Comparison of ENCODE assay signal across 2 cellular contexts in the genomic region with DNA sequence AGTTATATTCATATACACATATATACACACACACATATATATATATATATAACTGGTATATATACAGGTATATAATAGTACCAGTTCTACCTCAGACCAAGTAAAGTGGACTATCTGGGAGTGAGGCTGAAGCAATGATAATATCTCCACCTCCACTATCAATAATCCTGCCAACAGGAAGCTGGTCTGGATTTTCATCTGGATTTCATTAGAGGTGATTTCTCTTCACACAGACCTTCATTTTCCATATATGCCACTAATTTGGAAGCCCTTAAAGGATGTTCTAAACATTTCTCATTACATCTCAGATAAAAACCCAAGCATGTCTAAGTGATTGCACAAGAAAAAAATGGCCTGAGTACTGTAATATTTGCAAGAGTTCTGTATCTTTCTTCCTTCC.
TF ChIP-seq lines count a peak whose summit lies in the region.

No MANE protein-coding gene starts in this region.

TF ChIP-seq in GM23338, 12 proteins besides CTCF, POLR2A, EP300 and RAD21 (continues in another document):
- TF ChIP-seq ZNF331 (CRISPR knock-in tag; IDR thresholded peaks at IDR 0.05; ENCODE audit: low read depth): no peak
- no peak for TF ChIP-seq CREB1 (CRISPR knock-in tag; IDR thresholded peaks at IDR 0.05; ENCODE audit: low read depth)
- TF ChIP-seq POLR2AphosphoS5 (IDR thresholded peaks at IDR 0.05; ENCODE audit: low read depth): no peak
- no peak for TF ChIP-seq JUNB (IDR thresholded peaks at IDR 0.05; ENCODE audit: unreplicated experiment)
- no peak for TF ChIP-seq NANOG (IDR thresholded peaks at IDR 0.05; ENCODE audit: borderline replicate concordance)
- TF ChIP-seq, protein P1, sequence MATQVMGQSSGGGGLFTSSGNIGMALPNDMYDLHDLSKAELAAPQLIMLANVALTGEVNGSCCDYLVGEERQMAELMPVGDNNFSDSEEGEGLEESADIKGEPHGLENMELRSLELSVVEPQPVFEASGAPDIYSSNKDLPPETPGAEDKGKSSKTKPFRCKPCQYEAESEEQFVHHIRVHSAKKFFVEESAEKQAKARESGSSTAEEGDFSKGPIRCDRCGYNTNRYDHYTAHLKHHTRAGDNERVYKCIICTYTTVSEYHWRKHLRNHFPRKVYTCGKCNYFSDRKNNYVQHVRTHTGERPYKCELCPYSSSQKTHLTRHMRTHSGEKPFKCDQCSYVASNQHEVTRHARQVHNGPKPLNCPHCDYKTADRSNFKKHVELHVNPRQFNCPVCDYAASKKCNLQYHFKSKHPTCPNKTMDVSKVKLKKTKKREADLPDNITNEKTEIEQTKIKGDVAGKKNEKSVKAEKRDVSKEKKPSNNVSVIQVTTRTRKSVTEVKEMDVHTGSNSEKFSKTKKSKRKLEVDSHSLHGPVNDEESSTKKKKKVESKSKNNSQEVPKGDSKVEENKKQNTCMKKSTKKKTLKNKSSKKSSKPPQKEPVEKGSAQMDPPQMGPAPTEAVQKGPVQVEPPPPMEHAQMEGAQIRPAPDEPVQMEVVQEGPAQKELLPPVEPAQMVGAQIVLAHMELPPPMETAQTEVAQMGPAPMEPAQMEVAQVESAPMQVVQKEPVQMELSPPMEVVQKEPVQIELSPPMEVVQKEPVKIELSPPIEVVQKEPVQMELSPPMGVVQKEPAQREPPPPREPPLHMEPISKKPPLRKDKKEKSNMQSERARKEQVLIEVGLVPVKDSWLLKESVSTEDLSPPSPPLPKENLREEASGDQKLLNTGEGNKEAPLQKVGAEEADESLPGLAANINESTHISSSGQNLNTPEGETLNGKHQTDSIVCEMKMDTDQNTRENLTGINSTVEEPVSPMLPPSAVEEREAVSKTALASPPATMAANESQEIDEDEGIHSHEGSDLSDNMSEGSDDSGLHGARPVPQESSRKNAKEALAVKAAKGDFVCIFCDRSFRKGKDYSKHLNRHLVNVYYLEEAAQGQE (IDR thresholded peaks at IDR 0.05; ENCODE audit: unreplicated experiment): no peak
- TF ChIP-seq, protein P2, sequence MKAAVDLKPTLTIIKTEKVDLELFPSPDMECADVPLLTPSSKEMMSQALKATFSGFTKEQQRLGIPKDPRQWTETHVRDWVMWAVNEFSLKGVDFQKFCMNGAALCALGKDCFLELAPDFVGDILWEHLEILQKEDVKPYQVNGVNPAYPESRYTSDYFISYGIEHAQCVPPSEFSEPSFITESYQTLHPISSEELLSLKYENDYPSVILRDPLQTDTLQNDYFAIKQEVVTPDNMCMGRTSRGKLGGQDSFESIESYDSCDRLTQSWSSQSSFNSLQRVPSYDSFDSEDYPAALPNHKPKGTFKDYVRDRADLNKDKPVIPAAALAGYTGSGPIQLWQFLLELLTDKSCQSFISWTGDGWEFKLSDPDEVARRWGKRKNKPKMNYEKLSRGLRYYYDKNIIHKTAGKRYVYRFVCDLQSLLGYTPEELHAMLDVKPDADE (IDR thresholded peaks at IDR 0.05): no peak
- TF ChIP-seq EZH2 (IDR thresholded peaks at IDR 0.05; ENCODE audit: low read depth, unreplicated experiment): no peak
- TF ChIP-seq ZNF114 (CRISPR knock-in tag; IDR thresholded peaks at IDR 0.05): no peak
- no peak for TF ChIP-seq EZH2phosphoT487 (IDR thresholded peaks at IDR 0.05; ENCODE audit: unreplicated experiment)
- no peak for TF ChIP-seq STAT1 (IDR thresholded peaks at IDR 0.05; ENCODE audit: unreplicated experiment)

TF ChIP-seq in K562, 482 proteins besides CTCF, POLR2A, EP300 and RAD21:
- no peak for TF ChIP-seq ZNF134 (CRISPR knock-in tag; conservative IDR thresholded peaks at IDR 0.05)
- TF ChIP-seq CEBPB (tag; IDR thresholded peaks at IDR 0.05): peak; percentile 48; the same call in 1 of the 2 replicates
- no peak for TF ChIP-seq NR1H2 (CRISPR knock-in tag; IDR thresholded peaks at IDR 0.05)
